ENCODE assay signal across 1 cellular context in genomic region chr1:44739361-44740178, GRCh38.
TF ChIP-seq lines count a peak whose summit lies in the region.

Gene KIF2C (plus strand): TSS chr1:44739837. CDS start chr1:44739933, 96 bp downstream.

TF ChIP-seq in A549, 52 proteins besides CTCF, POLR2A, EP300 and RAD21 (continued from another document):
- no peak for TF ChIP-seq NPAS2 (CRISPR knock-in tag; IDR thresholded peaks at IDR 0.05; ENCODE audit: borderline replicate concordance)
- no peak for TF ChIP-seq NR3C1 (IDR thresholded peaks at IDR 0.05)
TF ChIP-seq in A549: peak in this region for 5.
